ENCODE assay signal across 11 cellular contexts in genomic region chr14:74290415-74290814, GRCh38. TPM values are rescaled to one million over a fixed set of nuclear protein-coding genes. Genes with fewer than 3 reads are reported as not detected.
DNase-seq lines count a peak whose midpoint lies in the region; ATAC-seq and TF ChIP-seq lines count a peak whose summit lies in the region.
"Had no signal": no experiment of that assay in that cellular context is flagged by ENCODE, and none has a peak within 500 bp of the region (broad histone marks: within the 10 kb centered on the region; RNA-seq: fewer than 3 reads in every experiment).

No MANE protein-coding gene starts in this region.

- H4K20me1 ChIP-seq in PC-9 (ENCODE audit: insufficient read depth) = peaks cover 18% of the 10 kb centered on the region; the same call in 1 of the 2 replicates

- no peaks in the 10 kb centered on the region for H3K9me3 ChIP-seq in PC-9 (ENCODE audit: insufficient read depth, low read depth)

- CTCF ChIA-PET in PC-9 (lab: Charles Lee) = interaction anchor here (0.6 to 0.8 kb wide), 5 partner anchors 12 to 64 kb away, joined by 3 to 13 read pairs (median 4); partner anchors contain the start of gene ABCD4

- TF ChIP-seq CTCF in PC-9 (conservative IDR thresholded peaks at IDR 0.05) = peak; percentile 79

- no TSS peak for BruUV-seq in PC-9 (replicated peaks; lab: Mats Ljungman, UMichigan)

- peaks cover 7% of the 10 kb centered on the region; the same call in 1 of the 2 replicates for H3F3A ChIP-seq in PC-9 (ENCODE audit: insufficient read depth, low read depth)

- POLR2A ChIA-PET in PC-9 (lab: Charles Lee; ENCODE audit: unreplicated experiment) = interaction anchor here (0.6 kb wide), 2 partner anchors 9 to 22 kb away, joined by 8 to 10 read pairs; no protein-coding TSS in a partner anchor

- no peak overlapping the region for H3K4me3 ChIP-seq in PC-9

- ATAC-seq in HG03342 (IDR thresholded peaks at IDR 0.05; ENCODE audit: unreplicated experiment) (no peak), GM18867 (IDR thresholded peaks at IDR 0.05; ENCODE audit: unreplicated experiment) (no peak)

- intact Hi-C loops in PC-9 (cut with micrococcal nuclease; ENCODE audit: unreplicated experiment) = no loop called here

- no peak overlapping the region for H3K27ac ChIP-seq in PC-9

- H2AFZ ChIP-seq in PC-9 = no peak overlapping the region

- H3K9me2 ChIP-seq in PC-9 (ENCODE audit: insufficient read depth) = no peaks in the 10 kb centered on the region

- no peaks in the 10 kb centered on the region for H3K4me1 ChIP-seq in PC-9 (replicated peaks; ENCODE audit: insufficient read depth)

- H3K79me2 ChIP-seq in PC-9 (ENCODE audit: low read depth) = no peaks in the 10 kb centered on the region

- H3K4me2 ChIP-seq in PC-9 = no peak overlapping the region

- no peaks in the 10 kb centered on the region for H3K27me3 ChIP-seq in PC-9 (ENCODE audit: insufficient read depth, low read depth)

- peaks cover 29% of the 10 kb centered on the region; the same call in 1 of the 2 replicates for H3K36me3 ChIP-seq in PC-9 (ENCODE audit: low read depth)

- DNase-seq in AG08395 (ENCODE audit: low spot score) (peak; percentile 22), GM03348 (ENCODE audit: low spot score) (peak; percentile 43), PC-9 (no peak), glomerular visceral epithelial cell (ENCODE audit: extremely low spot score) (peak; percentile 23), SW480 (ENCODE audit: low spot score) (no peak)
- DNase-seq in activated effector memory CD4-positive, alpha-beta T cell treated with anti-CD3 and anti-CD28 coated beads, Interleukin-2, amount 50 U/mL, for 16 hours = no peak

RNA-seq across cellular contexts. Expression of gene ABCD4, which starts 12.3 kb away (rescaled TPM):
- 150 and 179 TPM in 2 replicates for total RNA-seq in PC-9 (2021)

RNA-seq across cellular contexts. Expression of gene VSX2, which starts 51.2 kb away (rescaled TPM):
- not detected in 2 replicates for total RNA-seq in PC-9 (2021)
- total RNA-seq: cardiac septum, pulmonary artery endothelial cell, RPMI7951 had no signal

RNA-seq across cellular contexts. Expression of gene VRTN, which starts 57.9 kb away (rescaled TPM):
- not detected in 2 replicates for total RNA-seq in PC-9 (2021)
- total RNA-seq: cardiac septum, pulmonary artery endothelial cell, RPMI7951 had no signal

Comparison
In these comparisons a context has a peak if more than half of its experiments do, and no peak if none do; other contexts are left out.
1. DNase-seq: peak in AG08395 (single experiment), GM03348 (single experiment) and glomerular visceral epithelial cell (single experiment); none in PC-9 (0 of 2), activated effector memory CD4-positive, alpha-beta T cell treated with anti-CD3 and anti-CD28 coated beads, Interleukin-2, amount 50 U/mL, for 16 hours (single experiment) and SW480 (single experiment).